1 cellular context compared by ENCODE assay signal in genomic region chr16:79950932-79951719, GRCh38.
TF ChIP-seq lines count a peak whose summit lies in the region.

No MANE protein-coding gene starts in this region.

TF ChIP-seq in K562, 482 proteins besides CTCF, POLR2A, EP300 and RAD21 (continued from another document and continues in another):
- no peak for TF ChIP-seq CUX1 (CRISPR knock-in tag; IDR thresholded peaks at IDR 0.05)
- TF ChIP-seq ELK3 (CRISPR knock-in tag; IDR thresholded peaks at IDR 0.05), result no peak
- TF ChIP-seq CBX2 (IDR thresholded peaks at IDR 0.05; ENCODE audit: insufficient read depth, low read length, poor library complexity, severe bottlenecking), result no peak
- 0 out of 4 replicates have a peak, but pooled peaks of 1 of the 2 experiments have one; percentile 52 for TF ChIP-seq MAZ (CRISPR knock-in tag; conservative IDR thresholded peaks at IDR 0.05 in 1 of 2, IDR thresholded peaks at IDR 0.05 in 1 of 2)
- no peak for TF ChIP-seq ZNF696 (CRISPR knock-in tag; conservative IDR thresholded peaks at IDR 0.05)
- no peak for TF ChIP-seq STAT6 (CRISPR knock-in tag; IDR thresholded peaks at IDR 0.05)
- no peak for TF ChIP-seq DMBX1 (CRISPR knock-in tag; IDR thresholded peaks at IDR 0.05; ENCODE audit: borderline replicate concordance)
- peak; percentile 69 for TF ChIP-seq CBFA2T3 (IDR thresholded peaks at IDR 0.05)
- TF ChIP-seq E2F1 (CRISPR knock-in tag; IDR thresholded peaks at IDR 0.05), result no peak
- TF ChIP-seq SREBF1 (IDR thresholded peaks at IDR 0.05; ENCODE audit: borderline replicate concordance, low read depth, low read length), result no peak
- no peak for TF ChIP-seq PML (IDR thresholded peaks at IDR 0.05; ENCODE audit: low read length)
- TF ChIP-seq ATF6 (CRISPR knock-in tag; IDR thresholded peaks at IDR 0.05), result no peak
- TF ChIP-seq XRCC5 (IDR thresholded peaks at IDR 0.05; ENCODE audit: low read depth, low read length), result no peak
- no peak for TF ChIP-seq HDGF (IDR thresholded peaks at IDR 0.05)
- no peak for TF ChIP-seq FOXP1 (CRISPR knock-in tag; IDR thresholded peaks at IDR 0.05)
- TF ChIP-seq ZNF408 (CRISPR knock-in tag; IDR thresholded peaks at IDR 0.05; ENCODE audit: low read depth), result no peak
- no peak for TF ChIP-seq NELFE (IDR thresholded peaks at IDR 0.05; ENCODE audit: insufficient read depth, insufficient read length)
- no peak for TF ChIP-seq ARHGAP35 (IDR thresholded peaks at IDR 0.05; ENCODE audit: partially characterized antibody)
- TF ChIP-seq ADNP (tag; IDR thresholded peaks at IDR 0.05), result no peak
- TF ChIP-seq ZNF41 (CRISPR knock-in tag; conservative IDR thresholded peaks at IDR 0.05), result no peak
- peak in 1 of 2 experiments; percentile 70; a peak in 2 of 4 replicates for TF ChIP-seq FOXA3 (CRISPR knock-in tag; conservative IDR thresholded peaks at IDR 0.05 in 1 of 2, IDR thresholded peaks at IDR 0.05 in 1 of 2)
- no peak for TF ChIP-seq FUS (optimal IDR thresholded peaks at IDR 0.05; ENCODE audit: low read depth, low read length)
- TF ChIP-seq SMAD3 (CRISPR knock-in tag; conservative IDR thresholded peaks at IDR 0.05), result 0 out of 2 replicates have a peak, but pooled peaks have one; percentile 11
- peak in 1 of 2 experiments; percentile 32; a peak in 1 of 4 replicates for TF ChIP-seq HDAC1 (IDR thresholded peaks at IDR 0.05)
- no peak for TF ChIP-seq TSC22D4 (tag; IDR thresholded peaks at IDR 0.05)
- no peak for TF ChIP-seq ZNF551 (CRISPR knock-in tag; IDR thresholded peaks at IDR 0.05)
- 0 out of 2 replicates have a peak, but pooled peaks have one; percentile 30 for TF ChIP-seq ZNF444 (CRISPR knock-in tag; IDR thresholded peaks at IDR 0.05)
- no peak for TF ChIP-seq TEAD2 (tag; IDR thresholded peaks at IDR 0.05)
- TF ChIP-seq RFX1 (IDR thresholded peaks at IDR 0.05), result no peak
- TF ChIP-seq SMARCA4 (IDR thresholded peaks at IDR 0.05), result peak; percentile 72; the same call in 1 of the 2 replicates
- TF ChIP-seq MECOM (CRISPR knock-in tag; IDR thresholded peaks at IDR 0.05), result no peak
- TF ChIP-seq ZEB2 (IDR thresholded peaks at IDR 0.05), result peak; percentile 64; the same call in 1 of the 2 replicates
- TF ChIP-seq L3MBTL2 (IDR thresholded peaks at IDR 0.05), result no peak
- TF ChIP-seq SMARCB1 (IDR thresholded peaks at IDR 0.05; ENCODE audit: insufficient read length, low read depth), result no peak
- no peak for TF ChIP-seq MAX (CRISPR knock-in tag; IDR thresholded peaks at IDR 0.05)
- TF ChIP-seq MEF2A (IDR thresholded peaks at IDR 0.05; ENCODE audit: control insufficient read depth, low read depth, low read length), result no peak
- no peak for TF ChIP-seq RERE (CRISPR knock-in tag; IDR thresholded peaks at IDR 0.05; ENCODE audit: borderline replicate concordance)
- TF ChIP-seq ZBTB11 (CRISPR knock-in tag; IDR thresholded peaks at IDR 0.05), result no peak
- TF ChIP-seq BDP1 (IDR thresholded peaks at IDR 0.05; ENCODE audit: insufficient read depth, insufficient read length), result no peak
- TF ChIP-seq HMG20B (CRISPR knock-in tag; IDR thresholded peaks at IDR 0.05), result no peak
- no peak for TF ChIP-seq TBP (optimal IDR thresholded peaks at IDR 0.05; ENCODE audit: low read depth, low read length)
- no peak for TF ChIP-seq ZZZ3 (IDR thresholded peaks at IDR 0.05)
- 0 out of 2 replicates have a peak, but pooled peaks have one; percentile 56 for TF ChIP-seq ZNF311 (CRISPR knock-in tag; IDR thresholded peaks at IDR 0.05)
- no peak for TF ChIP-seq BRF1 (IDR thresholded peaks at IDR 0.05; ENCODE audit: borderline replicate concordance, extremely low read depth, insufficient read length)
- no peak for TF ChIP-seq ZNF668 (CRISPR knock-in tag; IDR thresholded peaks at IDR 0.05)
